In genomic region chr2:152974146-152974545, GRCh38 we compare ENCODE assay signal across 24 cellular contexts.
"Had no signal": no experiment of that assay in that cellular context is flagged by ENCODE, and none has a peak within 500 bp of the region (broad histone marks: within the 10 kb centered on the region; RNA-seq: fewer than 3 reads in every experiment).

No MANE protein-coding gene starts in this region.

- H3K27ac ChIP-seq: stomach, suprapubic skin, testis, thoracic aorta, thyroid gland, tibial artery, tibial nerve, transverse colon, upper lobe of left lung, upper lobe of right lung, uterus, vagina had no signal

- H3K36me3 ChIP-seq: stomach, suprapubic skin, thoracic aorta, thyroid gland, tibial artery, tibial nerve, transverse colon, upper lobe of left lung, upper lobe of right lung, uterus, vagina had no signal

- H3K27me3 ChIP-seq: stomach, suprapubic skin, testis, thyroid gland, tibial artery, tibial nerve, transverse colon, upper lobe of left lung, upper lobe of right lung, uterus, vagina had no signal

- H3K4me3 ChIP-seq: stomach, suprapubic skin, testis, thoracic aorta, thyroid gland, tibial artery, tibial nerve, transverse colon, upper lobe of left lung, upper lobe of right lung, uterus, vagina had no signal

- DNase-seq: stimulated activated CD4-positive, alpha-beta T cell treated with anti-CD3 and anti-CD28 coated beads, Interleukin-2, amount 100 ng/mL, for 48 hours; stimulated activated CD4-positive, alpha-beta T cell treated with anti-CD3 and anti-CD28 coated beads, Interleukin-4, amount 100 ng/mL, for 1 hour; stimulated activated CD4-positive, alpha-beta T cell treated with anti-CD3 and anti-CD28 coated beads, Interleukin-4, amount 100 ng/mL, for 24 hours; stimulated activated CD4-positive, alpha-beta T cell treated with anti-CD3 and anti-CD28 coated beads, Interleukin-4, amount 100 ng/mL, for 4 hours; stimulated activated CD8-positive, alpha-beta memory T cell treated with anti-CD3 and anti-CD28 coated beads, Interleukin-4, amount 100 ng/mL, for 48 hours; stimulated activated naive B cell treated with anti-CD40 and anti-IgM and Interleukin-4, amounts not matched to agents 10 μg/mL and 1 μg/mL and 100 μg/mL, for 72 hours; stimulated activated naive CD4-positive, alpha-beta T cell; stimulated activated naive CD4-positive, alpha-beta T cell treated with Interleukin-2 at 50 U/mL for 16 hours; stimulated activated naive CD8-positive, alpha-beta T cell treated with anti-CD3 and anti-CD28 coated beads, Interleukin-15, amount 100 ng/mL, for 72 hours; stimulated activated naive CD8-positive, alpha-beta T cell treated with anti-CD3 and anti-CD28 coated beads, Interleukin-15, Interleukin-2, amounts not matched to agents 100 U/mL and 50 U/mL, for 24 hours; stomach; substantia nigra; testis; thyroid gland; tibial artery; transverse colon; trophoblast cell; upper lobe of left lung; upper lobe of right lung; uterus had no signal

- H3K9me3 ChIP-seq: suprapubic skin, testis, thoracic aorta, thyroid gland, tibial artery, tibial nerve, transverse colon, upper lobe of left lung, upper lobe of right lung, uterus, vagina had no signal
